In genomic region chrX:41599507-41599906, GRCh38 we compare ENCODE assay signal across 17 cellular contexts.
DNase-seq lines count a peak whose midpoint lies in the region; ATAC-seq lines count a peak whose summit lies in the region.
"Had no signal": no experiment of that assay in that cellular context is flagged by ENCODE, and none has a peak within 500 bp of the region (broad histone marks: within the 10 kb centered on the region; RNA-seq: fewer than 3 reads in every experiment).

No MANE protein-coding gene starts in this region.

- H3K36me3 ChIP-seq in SJSA1 = no peaks in the 10 kb centered on the region
- H3K36me3 ChIP-seq in skeletal muscle satellite cell (ENCODE audit: insufficient read depth, low read length) = no peaks in the 10 kb centered on the region

- peak overlapping the region; percentile 49 for H3K9ac ChIP-seq in skeletal muscle satellite cell (ENCODE audit: low read depth, low read length)

- H3K4me1 ChIP-seq in SJSA1 (replicated peaks) (peaks cover 19% of the 10 kb centered on the region), skeletal muscle satellite cell (ENCODE audit: control insufficient read depth, insufficient read depth, low read length) (peaks cover 28% of the 10 kb centered on the region)

- DNase-seq in Right ventricle myocardium superior (no peak), cardiac septum (ENCODE audit: low spot score) (no peak), SJSA1 (ENCODE audit: low read depth in 1 of 2, low spot score in 2 of 2) (peak in 1 of 2 experiments; percentile 1), medulla oblongata (ENCODE audit: extremely low spot score) (peak; percentile 21), 8988T (no peak), DMS53 (lab: John Stamatoyannopoulos, UW) (no peak), SIG-M5 (lab: John Stamatoyannopoulos, UW) (no peak)
- DNase-seq: C1 segment of cervical spinal cord, DMS 273 treated with DMSO at 0.1 percent for 48 hours, NCI-H1417 treated with DMSO at 0.1 percent for 48 hours, NCI-H1930, NCI-H2171, NCI-H446, NCI-H69, RPMI8226 had no signal

- peak; percentile 38 for ATAC-seq in Right ventricle myocardium superior (ENCODE audit: poor library complexity)
- ATAC-seq: K562 had no signal

- intact Hi-C loops in Right ventricle myocardium superior (cut with DNase I) (no loop called here), cardiac septum (cut with DNase I) (no loop called here)

- H3K4me3 ChIP-seq in SJSA1 (no peak overlapping the region), skeletal muscle satellite cell (ENCODE audit: low read length) (no peak overlapping the region)
- H3K4me3 ChIP-seq: K562 had no signal

- no peaks in the 10 kb centered on the region for H3K9me3 ChIP-seq in SJSA1 (replicated peaks)
- no peaks in the 10 kb centered on the region for H3K9me3 ChIP-seq in skeletal muscle satellite cell (replicated peaks; ENCODE audit: low read length)

- H3K27me3 ChIP-seq in SJSA1 (replicated peaks) (no peaks in the 10 kb centered on the region), skeletal muscle satellite cell (ENCODE audit: control insufficient read depth, insufficient read depth, low read length) (peaks cover 3% of the 10 kb centered on the region)

- peak overlapping the region; percentile 66 for H3K27ac ChIP-seq in SJSA1

- no peak overlapping the region for H3K4me2 ChIP-seq in skeletal muscle satellite cell (ENCODE audit: low read length)
